ENCODE assay signal across 1 cellular context in the genomic region with DNA sequence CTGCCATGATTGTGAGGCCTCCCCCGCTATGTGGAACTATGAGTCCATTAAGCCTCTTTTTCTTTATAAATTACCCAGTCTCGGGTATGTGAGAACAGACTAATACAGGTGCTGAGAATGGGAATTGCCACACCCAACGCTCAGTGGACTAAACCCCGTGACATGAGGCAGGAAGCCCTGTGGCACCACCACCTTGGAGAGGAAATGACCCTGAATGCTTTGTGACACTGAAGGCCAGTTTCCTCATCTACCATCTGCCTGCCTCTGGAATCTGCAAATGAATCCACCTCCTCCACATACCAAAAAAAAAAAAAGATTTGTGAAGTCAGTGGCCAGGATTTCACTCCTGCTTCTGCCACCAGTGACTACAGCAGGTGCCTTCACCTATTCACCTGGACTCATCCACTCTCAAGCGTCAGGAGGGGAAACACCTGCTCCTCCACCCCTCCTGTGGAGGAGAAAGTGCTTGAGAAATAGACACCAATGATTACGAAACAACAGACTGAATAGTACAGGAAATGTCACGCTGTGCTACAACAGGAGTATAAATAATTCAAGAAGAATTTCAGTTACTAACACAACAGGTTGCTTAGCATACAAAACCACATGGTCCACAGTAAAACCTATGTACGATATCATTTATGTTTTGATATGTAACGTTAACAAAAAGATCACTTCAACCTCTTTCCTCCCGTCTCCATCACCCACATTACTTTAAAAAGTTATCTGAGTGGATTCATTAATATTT.
A peak's percentile ranks its signal among the peaks of the same experiment; 100 is the strongest.
TF ChIP-seq lines count a peak whose summit lies in the region.

No MANE protein-coding gene starts in this region.

TF ChIP-seq in K562, 482 proteins besides CTCF, POLR2A, EP300 and RAD21 (continued from another document):
- TF ChIP-seq, protein P1, sequence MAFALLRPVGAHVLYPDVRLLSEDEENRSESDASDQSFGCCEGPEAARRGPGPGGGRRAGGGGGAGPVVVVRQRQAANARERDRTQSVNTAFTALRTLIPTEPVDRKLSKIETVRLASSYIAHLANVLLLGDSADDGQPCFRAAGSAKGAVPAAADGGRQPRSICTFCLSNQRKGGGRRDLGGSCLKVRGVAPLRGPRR (CRISPR knock-in tag; IDR thresholded peaks at IDR 0.05) = no peak
- TF ChIP-seq, protein P2, sequence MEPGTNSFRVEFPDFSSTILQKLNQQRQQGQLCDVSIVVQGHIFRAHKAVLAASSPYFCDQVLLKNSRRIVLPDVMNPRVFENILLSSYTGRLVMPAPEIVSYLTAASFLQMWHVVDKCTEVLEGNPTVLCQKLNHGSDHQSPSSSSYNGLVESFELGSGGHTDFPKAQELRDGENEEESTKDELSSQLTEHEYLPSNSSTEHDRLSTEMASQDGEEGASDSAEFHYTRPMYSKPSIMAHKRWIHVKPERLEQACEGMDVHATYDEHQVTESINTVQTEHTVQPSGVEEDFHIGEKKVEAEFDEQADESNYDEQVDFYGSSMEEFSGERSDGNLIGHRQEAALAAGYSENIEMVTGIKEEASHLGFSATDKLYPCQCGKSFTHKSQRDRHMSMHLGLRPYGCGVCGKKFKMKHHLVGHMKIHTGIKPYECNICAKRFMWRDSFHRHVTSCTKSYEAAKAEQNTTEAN (CRISPR knock-in tag; IDR thresholded peaks at IDR 0.05) = no peak
- TF ChIP-seq ZNF121 (CRISPR knock-in tag; conservative IDR thresholded peaks at IDR 0.05) (no peak), TARDBP (IDR thresholded peaks at IDR 0.05) (no peak), GABPB2 (CRISPR knock-in tag; conservative IDR thresholded peaks at IDR 0.05) (no peak), THRAP3 (IDR thresholded peaks at IDR 0.05; ENCODE audit: borderline replicate concordance) (no peak), ZNF75A (CRISPR knock-in tag; IDR thresholded peaks at IDR 0.05) (no peak), HNRNPLL (IDR thresholded peaks at IDR 0.05; ENCODE audit: low read depth, low read length, poor library complexity, severe bottlenecking) (no peak), DACH1 (IDR thresholded peaks at IDR 0.05; ENCODE audit: partially characterized antibody) (peak; percentile 10), BDP1 (IDR thresholded peaks at IDR 0.05; ENCODE audit: insufficient read depth, insufficient read length) (no peak), ZNF695 (CRISPR knock-in tag; IDR thresholded peaks at IDR 0.05) (no peak), RFX1 (IDR thresholded peaks at IDR 0.05) (0 out of 2 replicates have a peak, but pooled peaks have one; percentile 6), KDM4B (IDR thresholded peaks at IDR 0.05; ENCODE audit: borderline replicate concordance in 2 of 2, low read depth in 1 of 2) (no peak), ETV5 (CRISPR knock-in tag; IDR thresholded peaks at IDR 0.05; ENCODE audit: low read depth) (no peak), TFAM (CRISPR knock-in tag; conservative IDR thresholded peaks at IDR 0.05) (no peak), FOXJ2 (tag; IDR thresholded peaks at IDR 0.05) (no peak), FOXJ3 (CRISPR knock-in tag; IDR thresholded peaks at IDR 0.05) (no peak), ZC3H11A (IDR thresholded peaks at IDR 0.05; ENCODE audit: low read depth, low read length) (no peak), TSC22D4 (tag; IDR thresholded peaks at IDR 0.05) (no peak)
- TF ChIP-seq, protein P3, sequence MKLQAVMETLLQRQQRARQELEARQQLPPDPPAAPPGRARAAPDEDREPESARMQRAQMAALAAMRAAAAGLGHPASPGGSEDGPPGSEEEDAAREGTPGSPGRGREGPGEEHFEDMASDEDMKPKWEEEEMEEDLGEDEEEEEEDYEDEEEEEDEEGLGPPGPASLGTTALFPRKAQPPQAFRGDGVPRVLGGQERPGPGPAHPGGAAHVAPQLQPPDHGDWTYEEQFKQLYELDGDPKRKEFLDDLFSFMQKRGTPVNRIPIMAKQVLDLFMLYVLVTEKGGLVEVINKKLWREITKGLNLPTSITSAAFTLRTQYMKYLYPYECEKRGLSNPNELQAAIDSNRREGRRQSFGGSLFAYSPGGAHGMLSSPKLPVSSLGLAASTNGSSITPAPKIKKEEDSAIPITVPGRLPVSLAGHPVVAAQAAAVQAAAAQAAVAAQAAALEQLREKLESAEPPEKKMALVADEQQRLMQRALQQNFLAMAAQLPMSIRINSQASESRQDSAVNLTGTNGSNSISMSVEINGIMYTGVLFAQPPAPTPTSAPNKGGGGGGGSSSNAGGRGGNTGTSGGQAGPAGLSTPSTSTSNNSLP (IDR thresholded peaks at IDR 0.05; ENCODE audit: borderline replicate concordance, low read depth, low read length) = no peak
- TF ChIP-seq, protein P4, sequence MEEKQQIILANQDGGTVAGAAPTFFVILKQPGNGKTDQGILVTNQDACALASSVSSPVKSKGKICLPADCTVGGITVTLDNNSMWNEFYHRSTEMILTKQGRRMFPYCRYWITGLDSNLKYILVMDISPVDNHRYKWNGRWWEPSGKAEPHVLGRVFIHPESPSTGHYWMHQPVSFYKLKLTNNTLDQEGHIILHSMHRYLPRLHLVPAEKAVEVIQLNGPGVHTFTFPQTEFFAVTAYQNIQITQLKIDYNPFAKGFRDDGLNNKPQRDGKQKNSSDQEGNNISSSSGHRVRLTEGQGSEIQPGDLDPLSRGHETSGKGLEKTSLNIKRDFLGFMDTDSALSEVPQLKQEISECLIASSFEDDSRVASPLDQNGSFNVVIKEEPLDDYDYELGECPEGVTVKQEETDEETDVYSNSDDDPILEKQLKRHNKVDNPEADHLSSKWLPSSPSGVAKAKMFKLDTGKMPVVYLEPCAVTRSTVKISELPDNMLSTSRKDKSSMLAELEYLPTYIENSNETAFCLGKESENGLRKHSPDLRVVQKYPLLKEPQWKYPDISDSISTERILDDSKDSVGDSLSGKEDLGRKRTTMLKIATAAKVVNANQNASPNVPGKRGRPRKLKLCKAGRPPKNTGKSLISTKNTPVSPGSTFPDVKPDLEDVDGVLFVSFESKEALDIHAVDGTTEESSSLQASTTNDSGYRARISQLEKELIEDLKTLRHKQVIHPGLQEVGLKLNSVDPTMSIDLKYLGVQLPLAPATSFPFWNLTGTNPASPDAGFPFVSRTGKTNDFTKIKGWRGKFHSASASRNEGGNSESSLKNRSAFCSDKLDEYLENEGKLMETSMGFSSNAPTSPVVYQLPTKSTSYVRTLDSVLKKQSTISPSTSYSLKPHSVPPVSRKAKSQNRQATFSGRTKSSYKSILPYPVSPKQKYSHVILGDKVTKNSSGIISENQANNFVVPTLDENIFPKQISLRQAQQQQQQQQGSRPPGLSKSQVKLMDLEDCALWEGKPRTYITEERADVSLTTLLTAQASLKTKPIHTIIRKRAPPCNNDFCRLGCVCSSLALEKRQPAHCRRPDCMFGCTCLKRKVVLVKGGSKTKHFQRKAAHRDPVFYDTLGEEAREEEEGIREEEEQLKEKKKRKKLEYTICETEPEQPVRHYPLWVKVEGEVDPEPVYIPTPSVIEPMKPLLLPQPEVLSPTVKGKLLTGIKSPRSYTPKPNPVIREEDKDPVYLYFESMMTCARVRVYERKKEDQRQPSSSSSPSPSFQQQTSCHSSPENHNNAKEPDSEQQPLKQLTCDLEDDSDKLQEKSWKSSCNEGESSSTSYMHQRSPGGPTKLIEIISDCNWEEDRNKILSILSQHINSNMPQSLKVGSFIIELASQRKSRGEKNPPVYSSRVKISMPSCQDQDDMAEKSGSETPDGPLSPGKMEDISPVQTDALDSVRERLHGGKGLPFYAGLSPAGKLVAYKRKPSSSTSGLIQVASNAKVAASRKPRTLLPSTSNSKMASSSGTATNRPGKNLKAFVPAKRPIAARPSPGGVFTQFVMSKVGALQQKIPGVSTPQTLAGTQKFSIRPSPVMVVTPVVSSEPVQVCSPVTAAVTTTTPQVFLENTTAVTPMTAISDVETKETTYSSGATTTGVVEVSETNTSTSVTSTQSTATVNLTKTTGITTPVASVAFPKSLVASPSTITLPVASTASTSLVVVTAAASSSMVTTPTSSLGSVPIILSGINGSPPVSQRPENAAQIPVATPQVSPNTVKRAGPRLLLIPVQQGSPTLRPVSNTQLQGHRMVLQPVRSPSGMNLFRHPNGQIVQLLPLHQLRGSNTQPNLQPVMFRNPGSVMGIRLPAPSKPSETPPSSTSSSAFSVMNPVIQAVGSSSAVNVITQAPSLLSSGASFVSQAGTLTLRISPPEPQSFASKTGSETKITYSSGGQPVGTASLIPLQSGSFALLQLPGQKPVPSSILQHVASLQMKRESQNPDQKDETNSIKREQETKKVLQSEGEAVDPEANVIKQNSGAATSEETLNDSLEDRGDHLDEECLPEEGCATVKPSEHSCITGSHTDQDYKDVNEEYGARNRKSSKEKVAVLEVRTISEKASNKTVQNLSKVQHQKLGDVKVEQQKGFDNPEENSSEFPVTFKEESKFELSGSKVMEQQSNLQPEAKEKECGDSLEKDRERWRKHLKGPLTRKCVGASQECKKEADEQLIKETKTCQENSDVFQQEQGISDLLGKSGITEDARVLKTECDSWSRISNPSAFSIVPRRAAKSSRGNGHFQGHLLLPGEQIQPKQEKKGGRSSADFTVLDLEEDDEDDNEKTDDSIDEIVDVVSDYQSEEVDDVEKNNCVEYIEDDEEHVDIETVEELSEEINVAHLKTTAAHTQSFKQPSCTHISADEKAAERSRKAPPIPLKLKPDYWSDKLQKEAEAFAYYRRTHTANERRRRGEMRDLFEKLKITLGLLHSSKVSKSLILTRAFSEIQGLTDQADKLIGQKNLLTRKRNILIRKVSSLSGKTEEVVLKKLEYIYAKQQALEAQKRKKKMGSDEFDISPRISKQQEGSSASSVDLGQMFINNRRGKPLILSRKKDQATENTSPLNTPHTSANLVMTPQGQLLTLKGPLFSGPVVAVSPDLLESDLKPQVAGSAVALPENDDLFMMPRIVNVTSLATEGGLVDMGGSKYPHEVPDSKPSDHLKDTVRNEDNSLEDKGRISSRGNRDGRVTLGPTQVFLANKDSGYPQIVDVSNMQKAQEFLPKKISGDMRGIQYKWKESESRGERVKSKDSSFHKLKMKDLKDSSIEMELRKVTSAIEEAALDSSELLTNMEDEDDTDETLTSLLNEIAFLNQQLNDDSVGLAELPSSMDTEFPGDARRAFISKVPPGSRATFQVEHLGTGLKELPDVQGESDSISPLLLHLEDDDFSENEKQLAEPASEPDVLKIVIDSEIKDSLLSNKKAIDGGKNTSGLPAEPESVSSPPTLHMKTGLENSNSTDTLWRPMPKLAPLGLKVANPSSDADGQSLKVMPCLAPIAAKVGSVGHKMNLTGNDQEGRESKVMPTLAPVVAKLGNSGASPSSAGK (IDR thresholded peaks at IDR 0.05) = no peak
- TF ChIP-seq, protein P5, sequence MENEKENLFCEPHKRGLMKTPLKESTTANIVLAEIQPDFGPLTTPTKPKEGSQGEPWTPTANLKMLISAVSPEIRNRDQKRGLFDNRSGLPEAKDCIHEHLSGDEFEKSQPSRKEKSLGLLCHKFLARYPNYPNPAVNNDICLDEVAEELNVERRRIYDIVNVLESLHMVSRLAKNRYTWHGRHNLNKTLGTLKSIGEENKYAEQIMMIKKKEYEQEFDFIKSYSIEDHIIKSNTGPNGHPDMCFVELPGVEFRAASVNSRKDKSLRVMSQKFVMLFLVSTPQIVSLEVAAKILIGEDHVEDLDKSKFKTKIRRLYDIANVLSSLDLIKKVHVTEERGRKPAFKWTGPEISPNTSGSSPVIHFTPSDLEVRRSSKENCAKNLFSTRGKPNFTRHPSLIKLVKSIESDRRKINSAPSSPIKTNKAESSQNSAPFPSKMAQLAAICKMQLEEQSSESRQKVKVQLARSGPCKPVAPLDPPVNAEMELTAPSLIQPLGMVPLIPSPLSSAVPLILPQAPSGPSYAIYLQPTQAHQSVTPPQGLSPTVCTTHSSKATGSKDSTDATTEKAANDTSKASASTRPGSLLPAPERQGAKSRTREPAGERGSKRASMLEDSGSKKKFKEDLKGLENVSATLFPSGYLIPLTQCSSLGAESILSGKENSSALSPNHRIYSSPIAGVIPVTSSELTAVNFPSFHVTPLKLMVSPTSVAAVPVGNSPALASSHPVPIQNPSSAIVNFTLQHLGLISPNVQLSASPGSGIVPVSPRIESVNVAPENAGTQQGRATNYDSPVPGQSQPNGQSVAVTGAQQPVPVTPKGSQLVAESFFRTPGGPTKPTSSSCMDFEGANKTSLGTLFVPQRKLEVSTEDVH (IDR thresholded peaks at IDR 0.05; ENCODE audit: low read depth, partially characterized antibody) = no peak
